28 cellular contexts compared by ENCODE assay signal in the genomic region with DNA sequence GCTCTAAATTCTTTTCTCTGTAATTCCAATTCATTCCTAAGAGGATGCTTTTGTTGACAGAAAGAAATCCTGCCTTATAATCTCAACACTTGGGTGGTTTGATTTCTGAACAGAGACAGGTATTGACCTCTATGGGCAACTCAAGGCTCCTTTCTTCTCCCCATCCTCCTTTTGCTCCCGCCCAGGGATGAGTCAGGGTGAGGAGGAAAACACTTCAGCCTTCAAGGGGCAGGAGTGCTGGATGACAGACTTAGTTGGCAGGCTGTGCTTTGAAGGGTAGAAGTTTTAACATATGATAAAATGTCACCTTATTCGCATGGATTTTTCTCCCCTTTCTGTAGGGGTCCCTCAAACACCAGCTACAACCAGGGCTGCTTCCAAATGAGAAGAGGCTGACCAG. TPM values are rescaled to one million over a fixed set of nuclear protein-coding genes. Genes with fewer than 3 reads are reported as not detected.
"Had no signal": no experiment of that assay in that cellular context is flagged by ENCODE, and none has a peak within 500 bp of the region (broad histone marks: within the 10 kb centered on the region; RNA-seq: fewer than 3 reads in every experiment).

No MANE protein-coding gene starts in this region.

- H3K36me3 ChIP-seq: brain microvascular endothelial cell, cardiac muscle cell, Peyer's patch, WERI-Rb-1 had no signal

- H3K4me1 ChIP-seq: Peyer's patch had no signal

- H3K4me2 ChIP-seq: KMS-11 had no signal

- H3K9ac ChIP-seq: KMS-11 had no signal

- H3K27me3 ChIP-seq: brain microvascular endothelial cell, cardiac muscle cell, Peyer's patch had no signal

- H3K4me3 ChIP-seq: cardiac muscle cell, Peyer's patch had no signal

- H3K9me3 ChIP-seq: Peyer's patch had no signal

- DNase-seq: activated CD4-positive, alpha-beta T cell treated with anti-CD3 and anti-CD28 coated beads, Interleukin-2, amount 10 ng/mL, durations not matched to agents 24 days and 14 days; activated CD4-positive, alpha-beta T cell treated with anti-CD3 and anti-CD28 coated beads, Interleukin-2, amount 50 U/mL, for 4 hours; activated CD8-positive, alpha-beta T cell treated with anti-CD3 and anti-CD28 coated beads for 36 hours; activated effector memory CD4-positive, alpha-beta T cell treated with anti-CD3 and anti-CD28 coated beads, Interleukin-2, amount 50 U/mL, for 16 hours; activated naive CD4-positive, alpha-beta T cell; activated naive CD4-positive, alpha-beta T cell treated with anti-CD3 and anti-CD28 coated beads, Interleukin-2, amount 50 U/mL, for 16 hours; activated naive CD8-positive, alpha-beta T cell treated with anti-CD3 and anti-CD28 coated beads for 36 hours; activated T-cell treated with anti-CD3 and anti-CD28 coated beads, Interleukin-2, amount 50 U/mL, for 1 hour; activated T-cell treated with anti-CD3 and anti-CD28 coated beads, Interleukin-2, amount 50 U/mL, for 72 hours; amniotic stem cell; aorta; brain microvascular endothelial cell; NCI-H1105; NCI-H1417 treated with DMSO at 0.1 percent for 48 hours; NCI-H1930; NCI-H2081 treated with DMSO at 0.1 percent for 48 hours; NCI-H226; NCI-H446 treated with DMSO at 0.1 percent for 48 hours; NCI-H524; Peyer's patch; Right ventricle myocardium superior; RPMI8226; SW 1271; T-helper 1 cell; T1000; WERI-Rb-1 had no signal

- H3K27ac ChIP-seq: brain microvascular endothelial cell, cardiac muscle cell, KMS-11, Peyer's patch, WERI-Rb-1 had no signal

RNA-seq across cellular contexts. Expression of a gene that starts 16.7 kb away (rescaled TPM):
- total RNA-seq: activated CD8-positive, alpha-beta T cell treated with anti-CD3 and anti-CD28 coated beads for 36 hours had no signal
